In the genomic region with DNA sequence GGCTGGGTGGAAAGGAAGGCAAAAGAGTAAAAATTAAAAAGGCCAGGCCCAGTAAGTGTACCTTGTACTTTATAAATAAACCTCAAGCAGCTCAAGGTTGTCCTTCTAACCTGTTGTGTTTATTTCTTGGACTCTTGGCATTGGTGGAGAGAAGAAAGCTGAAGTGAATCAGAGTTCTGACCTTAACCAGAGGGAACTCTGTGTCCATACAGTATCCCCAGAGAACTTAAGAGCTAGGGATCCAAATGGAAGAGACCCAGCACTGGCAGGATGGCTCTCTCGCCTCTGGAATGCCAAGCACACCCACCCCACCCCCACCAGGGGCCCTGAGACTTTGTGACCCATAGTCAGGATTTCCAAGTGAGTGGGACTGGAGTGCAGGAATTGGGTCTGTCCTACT, we compare ENCODE assay signal across 1 cellular context.
TF ChIP-seq lines count a peak whose summit lies in the region.

No MANE protein-coding gene starts in this region.

TF ChIP-seq in GM23338, 12 proteins besides CTCF, POLR2A, EP300 and RAD21 (continued from another document):
- TF ChIP-seq, protein P1, sequence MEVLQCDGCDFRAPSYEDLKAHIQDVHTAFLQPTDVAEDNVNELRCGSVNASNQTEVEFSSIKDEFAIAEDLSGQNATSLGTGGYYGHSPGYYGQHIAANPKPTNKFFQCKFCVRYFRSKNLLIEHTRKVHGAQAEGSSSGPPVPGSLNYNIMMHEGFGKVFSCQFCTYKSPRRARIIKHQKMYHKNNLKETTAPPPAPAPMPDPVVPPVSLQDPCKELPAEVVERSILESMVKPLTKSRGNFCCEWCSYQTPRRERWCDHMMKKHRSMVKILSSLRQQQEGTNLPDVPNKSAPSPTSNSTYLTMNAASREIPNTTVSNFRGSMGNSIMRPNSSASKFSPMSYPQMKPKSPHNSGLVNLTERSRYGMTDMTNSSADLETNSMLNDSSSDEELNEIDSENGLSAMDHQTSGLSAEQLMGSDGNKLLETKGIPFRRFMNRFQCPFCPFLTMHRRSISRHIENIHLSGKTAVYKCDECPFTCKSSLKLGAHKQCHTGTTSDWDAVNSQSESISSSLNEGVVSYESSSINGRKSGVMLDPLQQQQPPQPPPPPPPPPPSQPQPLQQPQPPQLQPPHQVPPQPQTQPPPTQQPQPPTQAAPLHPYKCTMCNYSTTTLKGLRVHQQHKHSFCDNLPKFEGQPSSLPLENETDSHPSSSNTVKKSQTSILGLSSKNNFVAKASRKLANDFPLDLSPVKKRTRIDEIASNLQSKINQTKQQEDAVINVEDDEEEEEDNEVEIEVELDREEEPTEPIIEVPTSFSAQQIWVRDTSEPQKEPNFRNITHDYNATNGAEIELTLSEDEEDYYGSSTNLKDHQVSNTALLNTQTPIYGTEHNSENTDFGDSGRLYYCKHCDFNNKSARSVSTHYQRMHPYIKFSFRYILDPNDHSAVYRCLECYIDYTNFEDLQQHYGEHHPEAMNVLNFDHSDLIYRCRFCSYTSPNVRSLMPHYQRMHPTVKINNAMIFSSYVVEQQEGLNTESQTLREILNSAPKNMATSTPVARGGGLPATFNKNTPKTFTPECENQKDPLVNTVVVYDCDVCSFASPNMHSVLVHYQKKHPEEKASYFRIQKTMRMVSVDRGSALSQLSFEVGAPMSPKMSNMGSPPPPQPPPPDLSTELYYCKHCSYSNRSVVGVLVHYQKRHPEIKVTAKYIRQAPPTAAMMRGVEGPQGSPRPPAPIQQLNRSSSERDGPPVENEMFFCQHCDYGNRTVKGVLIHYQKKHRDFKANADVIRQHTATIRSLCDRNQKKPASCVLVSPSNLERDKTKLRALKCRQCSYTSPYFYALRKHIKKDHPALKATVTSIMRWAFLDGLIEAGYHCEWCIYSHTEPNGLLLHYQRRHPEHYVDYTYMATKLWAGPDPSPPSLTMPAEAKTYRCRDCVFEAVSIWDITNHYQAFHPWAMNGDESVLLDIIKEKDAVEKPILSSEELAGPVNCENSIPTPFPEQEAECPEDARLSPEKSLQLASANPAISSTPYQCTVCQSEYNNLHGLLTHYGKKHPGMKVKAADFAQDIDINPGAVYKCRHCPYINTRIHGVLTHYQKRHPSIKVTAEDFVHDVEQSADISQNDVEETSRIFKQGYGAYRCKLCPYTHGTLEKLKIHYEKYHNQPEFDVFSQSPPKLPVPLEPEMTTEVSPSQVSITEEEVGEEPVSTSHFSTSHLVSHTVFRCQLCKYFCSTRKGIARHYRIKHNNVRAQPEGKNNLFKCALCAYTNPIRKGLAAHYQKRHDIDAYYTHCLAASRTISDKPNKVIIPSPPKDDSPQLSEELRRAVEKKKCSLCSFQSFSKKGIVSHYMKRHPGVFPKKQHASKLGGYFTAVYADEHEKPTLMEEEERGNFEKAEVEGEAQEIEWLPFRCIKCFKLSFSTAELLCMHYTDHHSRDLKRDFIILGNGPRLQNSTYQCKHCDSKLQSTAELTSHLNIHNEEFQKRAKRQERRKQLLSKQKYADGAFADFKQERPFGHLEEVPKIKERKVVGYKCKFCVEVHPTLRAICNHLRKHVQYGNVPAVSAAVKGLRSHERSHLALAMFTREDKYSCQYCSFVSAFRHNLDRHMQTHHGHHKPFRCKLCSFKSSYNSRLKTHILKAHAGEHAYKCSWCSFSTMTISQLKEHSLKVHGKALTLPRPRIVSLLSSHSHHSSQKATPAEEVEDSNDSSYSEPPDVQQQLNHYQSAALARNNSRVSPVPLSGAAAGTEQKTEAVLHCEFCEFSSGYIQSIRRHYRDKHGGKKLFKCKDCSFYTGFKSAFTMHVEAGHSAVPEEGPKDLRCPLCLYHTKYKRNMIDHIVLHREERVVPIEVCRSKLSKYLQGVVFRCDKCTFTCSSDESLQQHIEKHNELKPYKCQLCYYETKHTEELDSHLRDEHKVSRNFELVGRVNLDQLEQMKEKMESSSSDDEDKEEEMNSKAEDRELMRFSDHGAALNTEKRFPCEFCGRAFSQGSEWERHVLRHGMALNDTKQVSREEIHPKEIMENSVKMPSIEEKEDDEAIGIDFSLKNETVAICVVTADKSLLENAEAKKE (CRISPR knock-in tag; IDR thresholded peaks at IDR 0.05), result no peak
- no peak for TF ChIP-seq ZNF114 (CRISPR knock-in tag; IDR thresholded peaks at IDR 0.05)
- no peak for TF ChIP-seq EZH2phosphoT487 (IDR thresholded peaks at IDR 0.05; ENCODE audit: unreplicated experiment)
- TF ChIP-seq, protein P2, sequence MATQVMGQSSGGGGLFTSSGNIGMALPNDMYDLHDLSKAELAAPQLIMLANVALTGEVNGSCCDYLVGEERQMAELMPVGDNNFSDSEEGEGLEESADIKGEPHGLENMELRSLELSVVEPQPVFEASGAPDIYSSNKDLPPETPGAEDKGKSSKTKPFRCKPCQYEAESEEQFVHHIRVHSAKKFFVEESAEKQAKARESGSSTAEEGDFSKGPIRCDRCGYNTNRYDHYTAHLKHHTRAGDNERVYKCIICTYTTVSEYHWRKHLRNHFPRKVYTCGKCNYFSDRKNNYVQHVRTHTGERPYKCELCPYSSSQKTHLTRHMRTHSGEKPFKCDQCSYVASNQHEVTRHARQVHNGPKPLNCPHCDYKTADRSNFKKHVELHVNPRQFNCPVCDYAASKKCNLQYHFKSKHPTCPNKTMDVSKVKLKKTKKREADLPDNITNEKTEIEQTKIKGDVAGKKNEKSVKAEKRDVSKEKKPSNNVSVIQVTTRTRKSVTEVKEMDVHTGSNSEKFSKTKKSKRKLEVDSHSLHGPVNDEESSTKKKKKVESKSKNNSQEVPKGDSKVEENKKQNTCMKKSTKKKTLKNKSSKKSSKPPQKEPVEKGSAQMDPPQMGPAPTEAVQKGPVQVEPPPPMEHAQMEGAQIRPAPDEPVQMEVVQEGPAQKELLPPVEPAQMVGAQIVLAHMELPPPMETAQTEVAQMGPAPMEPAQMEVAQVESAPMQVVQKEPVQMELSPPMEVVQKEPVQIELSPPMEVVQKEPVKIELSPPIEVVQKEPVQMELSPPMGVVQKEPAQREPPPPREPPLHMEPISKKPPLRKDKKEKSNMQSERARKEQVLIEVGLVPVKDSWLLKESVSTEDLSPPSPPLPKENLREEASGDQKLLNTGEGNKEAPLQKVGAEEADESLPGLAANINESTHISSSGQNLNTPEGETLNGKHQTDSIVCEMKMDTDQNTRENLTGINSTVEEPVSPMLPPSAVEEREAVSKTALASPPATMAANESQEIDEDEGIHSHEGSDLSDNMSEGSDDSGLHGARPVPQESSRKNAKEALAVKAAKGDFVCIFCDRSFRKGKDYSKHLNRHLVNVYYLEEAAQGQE (IDR thresholded peaks at IDR 0.05; ENCODE audit: unreplicated experiment), result no peak
- TF ChIP-seq ZNF331 (CRISPR knock-in tag; IDR thresholded peaks at IDR 0.05; ENCODE audit: low read depth), result no peak
- no peak for TF ChIP-seq POLR2AphosphoS5 (IDR thresholded peaks at IDR 0.05; ENCODE audit: low read depth)
- no peak for TF ChIP-seq JUNB (IDR thresholded peaks at IDR 0.05; ENCODE audit: unreplicated experiment)
- no peak for TF ChIP-seq STAT1 (IDR thresholded peaks at IDR 0.05; ENCODE audit: unreplicated experiment)
- no peak for TF ChIP-seq EZH2 (IDR thresholded peaks at IDR 0.05; ENCODE audit: low read depth, unreplicated experiment)
- TF ChIP-seq, protein P3, sequence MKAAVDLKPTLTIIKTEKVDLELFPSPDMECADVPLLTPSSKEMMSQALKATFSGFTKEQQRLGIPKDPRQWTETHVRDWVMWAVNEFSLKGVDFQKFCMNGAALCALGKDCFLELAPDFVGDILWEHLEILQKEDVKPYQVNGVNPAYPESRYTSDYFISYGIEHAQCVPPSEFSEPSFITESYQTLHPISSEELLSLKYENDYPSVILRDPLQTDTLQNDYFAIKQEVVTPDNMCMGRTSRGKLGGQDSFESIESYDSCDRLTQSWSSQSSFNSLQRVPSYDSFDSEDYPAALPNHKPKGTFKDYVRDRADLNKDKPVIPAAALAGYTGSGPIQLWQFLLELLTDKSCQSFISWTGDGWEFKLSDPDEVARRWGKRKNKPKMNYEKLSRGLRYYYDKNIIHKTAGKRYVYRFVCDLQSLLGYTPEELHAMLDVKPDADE (IDR thresholded peaks at IDR 0.05), result no peak
